In genomic region chr4:145183023-145183422, GRCh38 we compare ENCODE assay signal across 1 cellular context.
TF ChIP-seq lines count a peak whose summit lies in the region.

No MANE protein-coding gene starts in this region.

TF ChIP-seq in WTC11, 78 proteins besides CTCF, POLR2A, EP300 and RAD21 (continued from another document):
- TF ChIP-seq ARID4B (CRISPR knock-in tag; IDR thresholded peaks at IDR 0.05; ENCODE audit: borderline replicate concordance) = no peak
- no peak for TF ChIP-seq ERG (CRISPR knock-in tag; IDR thresholded peaks at IDR 0.05)
- no peak for TF ChIP-seq FOXP1 (CRISPR knock-in tag; IDR thresholded peaks at IDR 0.05; ENCODE audit: borderline replicate concordance)
- TF ChIP-seq NR3C1 (CRISPR knock-in tag; conservative IDR thresholded peaks at IDR 0.05; ENCODE audit: low read depth) = no peak
- no peak for TF ChIP-seq FOXP4 (CRISPR knock-in tag; IDR thresholded peaks at IDR 0.05)
- no peak for TF ChIP-seq E2F5 (CRISPR knock-in tag; IDR thresholded peaks at IDR 0.05)
- TF ChIP-seq HMGXB4 (CRISPR knock-in tag; IDR thresholded peaks at IDR 0.05) = no peak
- TF ChIP-seq NFYB (CRISPR knock-in tag; conservative IDR thresholded peaks at IDR 0.05; ENCODE audit: low read depth) = no peak
- no peak for TF ChIP-seq NFE2L1 (CRISPR knock-in tag; IDR thresholded peaks at IDR 0.05)
- TF ChIP-seq ZMAT4 (CRISPR knock-in tag; IDR thresholded peaks at IDR 0.05) = no peak
- TF ChIP-seq ZNF263 (CRISPR knock-in tag; IDR thresholded peaks at IDR 0.05; ENCODE audit: low read depth) = no peak
